8 cellular contexts compared by ENCODE assay signal in the genomic region with DNA sequence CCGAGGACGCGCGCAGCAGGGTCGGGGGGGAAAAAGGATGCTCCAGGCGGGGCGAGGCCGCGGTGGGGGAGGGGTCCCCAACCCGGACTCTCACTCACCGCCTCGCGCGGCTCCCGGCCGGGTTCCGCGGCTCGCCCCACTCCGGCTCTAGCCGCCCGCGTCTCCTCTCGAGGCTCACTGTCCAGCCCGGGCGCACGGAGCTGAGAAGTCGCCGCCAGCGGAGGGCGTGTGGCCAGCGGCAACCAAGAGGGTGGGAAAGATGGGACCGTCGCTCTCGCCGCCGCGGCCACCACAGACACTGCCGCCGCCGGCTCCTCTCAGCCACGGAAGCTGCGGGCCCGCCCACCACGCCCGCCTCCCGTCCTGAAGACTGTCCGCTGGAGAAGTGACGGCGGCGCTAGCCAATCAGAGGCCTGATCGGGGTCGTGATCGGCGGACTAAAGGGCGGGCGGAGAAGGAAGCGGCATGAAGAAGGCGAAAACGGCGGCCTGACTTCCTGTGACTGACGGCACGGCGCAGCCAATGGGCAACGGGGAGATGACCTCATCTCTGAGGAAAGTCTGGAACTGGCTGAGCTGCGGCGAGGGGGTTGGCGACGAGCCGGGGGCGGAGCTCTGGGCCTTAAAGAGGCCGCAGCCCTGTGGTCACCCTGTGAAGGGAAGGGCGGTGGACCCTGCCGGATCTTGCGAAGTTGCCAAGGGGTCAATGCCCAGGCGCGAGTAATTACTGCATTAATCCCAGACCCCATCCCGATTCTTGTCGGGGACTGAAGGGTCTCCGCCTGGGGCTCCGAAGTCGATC. TPM values are rescaled to one million over a fixed set of nuclear protein-coding genes. Genes with fewer than 3 reads are reported as not detected.
DNase-seq lines count a peak whose midpoint lies in the region; ATAC-seq, FAIRE-seq and TF ChIP-seq lines count a peak whose summit lies in the region.

A gene (minus strand): TSS at position 340 of the 801 bp plus-strand sequence.

- H3K36me3 Mint-ChIP-seq in activated CD4-positive, alpha-beta T cell treated with anti-CD3 and anti-CD28 coated beads for 36 hours (ENCODE audit: low read depth), result peaks cover 3% of the 10 kb centered on the region

- TF ChIP-seq CTCF in choroid plexus epithelial cell (conservative IDR thresholded peaks at IDR 0.05; ENCODE audit: low read depth, low read length) (no peak), kidney (IDR thresholded peaks at IDR 0.05; ENCODE audit: borderline replicate concordance, extremely low read depth, insufficient read depth) (no peak)

- no peaks in the 10 kb centered on the region for H3K9me3 Mint-ChIP-seq in activated CD4-positive, alpha-beta T cell treated with anti-CD3 and anti-CD28 coated beads for 36 hours (ENCODE audit: low read depth)

- CTCF ChIA-PET in activated CD4-positive, alpha-beta T cell treated with anti-CD3 and anti-CD28 coated beads for 36 hours (lab: Charles Lee), result interaction anchor here (0.6 to 1.5 kb wide), 11 partner anchors 9 to 180 kb away, joined by 3 to 10 read pairs (median 3); no protein-coding TSS in a partner anchor

- POLR2A ChIA-PET in activated CD4-positive, alpha-beta T cell treated with anti-CD3 and anti-CD28 coated beads for 36 hours (lab: Charles Lee), result interaction anchor here (0.6 to 1.3 kb wide), 10 partner anchors 8 to 210 kb away, joined by 3 to 8 read pairs (median 3); no protein-coding TSS in a partner anchor

- peaks cover 43% of the 10 kb centered on the region for H3K4me1 Mint-ChIP-seq in activated CD4-positive, alpha-beta T cell treated with anti-CD3 and anti-CD28 coated beads for 36 hours

- intact Hi-C loops in activated CD4-positive, alpha-beta T cell treated with anti-CD3 and anti-CD28 coated beads for 36 hours (cut with DNase I, micrococcal nuclease), result loop anchor here (1.0 to 5.0 kb wide), 13 partner anchors 16 to 1311 kb away; a partner anchor contains a TSS
- intact Hi-C loops in kidney (cut with DNase I), result no loop called here

- peak within 1 kb of the TSS; percentile 96 for H3K4me3 ChIP-seq in choroid plexus epithelial cell (ENCODE audit: low read depth, low read length)
- peak within 1 kb of the TSS; percentile 87 to 91 for H3K4me3 ChIP-seq in kidney (ENCODE audit: low read length in 2 of 2)

- FAIRE-seq in kidney (lab: Jason Lieb, UNC), result peak; percentile 98

- H3K27me3 Mint-ChIP-seq in activated CD4-positive, alpha-beta T cell treated with anti-CD3 and anti-CD28 coated beads for 36 hours, result no peaks in the 10 kb centered on the region

- DNase-seq in Ammon's horn (ENCODE audit: low spot score), result peak; percentile 100
- DNase-seq in GM19238 (ENCODE audit: insufficient read length, low spot score), result peak; percentile 87
- DNase-seq in NCI-H524 (lab: John Stamatoyannopoulos, UW), result peak; percentile 99
- peak; percentile 100 for DNase-seq in activated CD4-positive, alpha-beta T cell treated with anti-CD3 and anti-CD28 coated beads for 36 hours
- peak; percentile 100 for DNase-seq in choroid plexus epithelial cell (ENCODE audit: low read depth)
- peak; percentile 100 for DNase-seq in kidney
- peak; percentile 100 for DNase-seq in stimulated activated CD4-positive, alpha-beta T cell treated with anti-CD3 and anti-CD28 coated beads, Interleukin-15, amount 100 ng/mL, for 24 hours

- H3K9ac ChIP-seq in kidney (ENCODE audit: low read length in 2 of 2), result peak within 1 kb of the TSS; percentile 80 to 90

- H3K27ac ChIP-seq in kidney (ENCODE audit: low read depth in 2 of 2, low read length in 2 of 2), result peak within 1 kb of the TSS; percentile 81 to 90

- H3K27ac Mint-ChIP-seq in activated CD4-positive, alpha-beta T cell treated with anti-CD3 and anti-CD28 coated beads for 36 hours, result peak within 1 kb of the TSS; percentile 93

- H3K36me3 ChIP-seq in kidney (ENCODE audit: control insufficient read depth in 1 of 2, insufficient read depth in 2 of 2, low read length in 2 of 2), result no peaks in the 10 kb centered on the region

- peak within 1 kb of the TSS; percentile 85 for H3K4me3 Mint-ChIP-seq in activated CD4-positive, alpha-beta T cell treated with anti-CD3 and anti-CD28 coated beads for 36 hours

- ATAC-seq in HG03442 (IDR thresholded peaks at IDR 0.05; ENCODE audit: unreplicated experiment), result peak; percentile 85
- ATAC-seq in activated CD4-positive, alpha-beta T cell treated with anti-CD3 and anti-CD28 coated beads for 36 hours, result peak; percentile 96

- H3K9me3 ChIP-seq in kidney (ENCODE audit: control insufficient read depth in 1 of 2, low read length in 2 of 2), result no peaks in the 10 kb centered on the region

- H3K4me1 ChIP-seq in kidney (ENCODE audit: control insufficient read depth in 1 of 2, insufficient read depth in 1 of 2, low read depth in 1 of 2, low read length in 2 of 2), result peaks cover 0 to 16% of the 10 kb centered on the region in 2 donors

RNA-seq across cellular contexts. Expression of the gene that starts here (rescaled TPM):
- 10 to 100 TPM; 41.0 to 43.2 TPM for total RNA-seq in activated CD4-positive, alpha-beta T cell treated with anti-CD3 and anti-CD28 coated beads for 36 hours
- 59.9 TPM for total RNA-seq in kidney
- polyA plus RNA-seq in kidney (ENCODE audit: insufficient read depth, low read depth, low replicate concordance), result 12.5 TPM

Comparison
In these comparisons a context has a peak if more than half of its experiments do, and no peak if none do; other contexts are left out.
1. Peak in every context shown above with its lines: DNase-seq, ATAC-seq, H3K4me3 ChIP-seq and H3K27ac ChIP-seq.